Comparison of ENCODE assay signal across 1 cellular context in the genomic region with DNA sequence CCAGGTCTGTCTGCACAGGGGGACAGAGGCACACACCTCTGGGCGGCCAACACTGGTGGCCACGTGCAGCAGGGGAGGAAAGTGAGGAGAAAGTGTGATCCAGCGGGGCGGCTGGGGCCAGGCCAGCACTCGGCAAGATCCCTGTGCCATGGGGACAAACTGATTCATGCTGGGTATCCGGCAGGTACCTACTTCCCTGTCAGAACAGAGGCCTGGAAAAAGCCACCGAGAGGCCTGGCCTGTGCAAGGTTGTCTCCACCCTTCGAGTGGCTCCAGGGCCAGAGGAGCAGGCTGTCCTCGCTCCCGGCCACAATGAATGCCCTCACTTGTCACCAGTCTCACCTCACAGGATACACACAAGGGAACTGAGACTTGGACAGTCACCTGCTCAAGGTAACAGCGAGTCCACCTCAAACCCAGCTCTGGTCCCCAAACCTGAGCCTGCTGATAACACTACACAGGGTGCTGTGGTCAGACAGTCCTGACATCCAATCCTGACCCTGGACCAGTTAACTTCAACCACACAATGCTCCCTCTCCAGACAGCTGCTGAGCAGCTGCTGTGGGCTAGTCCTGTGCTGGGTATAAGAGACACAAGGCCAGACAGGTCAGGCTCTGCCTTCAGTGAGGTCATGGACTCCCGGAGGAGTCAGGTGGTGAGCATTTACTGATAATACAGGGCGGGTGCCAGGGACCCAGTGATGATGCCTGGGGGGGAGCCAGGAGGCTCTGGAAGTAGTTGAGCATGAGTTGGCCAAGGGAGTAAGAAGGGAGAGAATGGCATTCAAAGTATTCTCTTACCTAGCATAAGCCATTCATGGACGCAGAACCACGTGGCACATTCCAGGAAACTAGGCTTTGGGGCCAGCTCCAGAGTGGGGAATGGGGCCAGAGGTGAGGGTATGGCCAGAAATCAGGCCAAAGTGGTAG.
TF ChIP-seq lines count a peak whose summit lies in the region.

No MANE protein-coding gene starts in this region.

TF ChIP-seq in liver, 16 proteins besides CTCF, POLR2A, EP300 and RAD21 (continued from another document):
- TF ChIP-seq JUND (IDR thresholded peaks at IDR 0.05) (peak in 1 of 2 donors; percentile 83), EGR1 (IDR thresholded peaks at IDR 0.05; ENCODE audit: low read depth in 2 of 2) (peak in 1 of 2 donors; percentile 59), FOXA2 (IDR thresholded peaks at IDR 0.05) (no peak), RXRA (IDR thresholded peaks at IDR 0.05) (peak; percentile 75 to 91), TAF1 (conservative IDR thresholded peaks at IDR 0.05) (no peak), GABPA (IDR thresholded peaks at IDR 0.05 in 1 of 2, conservative IDR thresholded peaks at IDR 0.05 in 1 of 2) (peak in 1 of 2 donors; percentile 25), HNF4A (conservative IDR thresholded peaks at IDR 0.05) (peak in 1 of 2 donors; percentile 60), HNF4G (IDR thresholded peaks at IDR 0.05) (no peak), YY1 (IDR thresholded peaks at IDR 0.05) (no peak)
- TF ChIP-seq, protein P1, sequence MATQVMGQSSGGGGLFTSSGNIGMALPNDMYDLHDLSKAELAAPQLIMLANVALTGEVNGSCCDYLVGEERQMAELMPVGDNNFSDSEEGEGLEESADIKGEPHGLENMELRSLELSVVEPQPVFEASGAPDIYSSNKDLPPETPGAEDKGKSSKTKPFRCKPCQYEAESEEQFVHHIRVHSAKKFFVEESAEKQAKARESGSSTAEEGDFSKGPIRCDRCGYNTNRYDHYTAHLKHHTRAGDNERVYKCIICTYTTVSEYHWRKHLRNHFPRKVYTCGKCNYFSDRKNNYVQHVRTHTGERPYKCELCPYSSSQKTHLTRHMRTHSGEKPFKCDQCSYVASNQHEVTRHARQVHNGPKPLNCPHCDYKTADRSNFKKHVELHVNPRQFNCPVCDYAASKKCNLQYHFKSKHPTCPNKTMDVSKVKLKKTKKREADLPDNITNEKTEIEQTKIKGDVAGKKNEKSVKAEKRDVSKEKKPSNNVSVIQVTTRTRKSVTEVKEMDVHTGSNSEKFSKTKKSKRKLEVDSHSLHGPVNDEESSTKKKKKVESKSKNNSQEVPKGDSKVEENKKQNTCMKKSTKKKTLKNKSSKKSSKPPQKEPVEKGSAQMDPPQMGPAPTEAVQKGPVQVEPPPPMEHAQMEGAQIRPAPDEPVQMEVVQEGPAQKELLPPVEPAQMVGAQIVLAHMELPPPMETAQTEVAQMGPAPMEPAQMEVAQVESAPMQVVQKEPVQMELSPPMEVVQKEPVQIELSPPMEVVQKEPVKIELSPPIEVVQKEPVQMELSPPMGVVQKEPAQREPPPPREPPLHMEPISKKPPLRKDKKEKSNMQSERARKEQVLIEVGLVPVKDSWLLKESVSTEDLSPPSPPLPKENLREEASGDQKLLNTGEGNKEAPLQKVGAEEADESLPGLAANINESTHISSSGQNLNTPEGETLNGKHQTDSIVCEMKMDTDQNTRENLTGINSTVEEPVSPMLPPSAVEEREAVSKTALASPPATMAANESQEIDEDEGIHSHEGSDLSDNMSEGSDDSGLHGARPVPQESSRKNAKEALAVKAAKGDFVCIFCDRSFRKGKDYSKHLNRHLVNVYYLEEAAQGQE (IDR thresholded peaks at IDR 0.05): no peak
- TF ChIP-seq, protein P2, sequence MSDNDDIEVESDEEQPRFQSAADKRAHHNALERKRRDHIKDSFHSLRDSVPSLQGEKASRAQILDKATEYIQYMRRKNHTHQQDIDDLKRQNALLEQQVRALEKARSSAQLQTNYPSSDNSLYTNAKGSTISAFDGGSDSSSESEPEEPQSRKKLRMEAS (IDR thresholded peaks at IDR 0.05): peak; percentile 42
